ENCODE assay signal across 8 cellular contexts in the genomic region with DNA sequence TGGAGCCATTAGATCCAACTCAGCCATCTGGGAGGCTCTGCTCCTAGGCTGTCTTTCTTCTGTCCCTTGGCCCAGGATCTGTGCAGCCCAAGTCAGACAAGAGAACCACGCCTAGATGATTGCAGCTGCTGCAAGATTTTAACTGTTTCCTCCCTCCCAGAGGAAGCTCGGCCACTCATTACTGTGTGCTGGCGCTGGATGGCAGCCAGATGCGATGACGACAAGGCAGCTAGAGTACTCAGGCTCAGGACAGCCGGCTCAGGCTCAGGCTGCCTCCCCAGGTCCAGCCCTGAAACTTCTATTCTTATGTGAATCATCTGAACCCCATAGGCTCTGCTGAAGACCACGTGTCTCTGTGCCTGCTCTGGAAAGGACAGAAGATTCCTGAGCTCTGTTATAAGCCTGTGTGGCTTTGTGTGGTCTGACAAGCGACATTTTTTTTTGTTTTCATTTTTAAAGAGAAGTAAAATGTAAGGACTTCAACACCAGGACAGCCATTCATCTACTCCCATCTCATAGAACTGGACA. TPM values are rescaled to one million over a fixed set of nuclear protein-coding genes. Genes with fewer than 3 reads are reported as not detected.
A peak's percentile ranks its signal among the peaks of the same experiment; 100 is the strongest.
DNase-seq lines count a peak whose midpoint lies in the region; ATAC-seq and TF ChIP-seq lines count a peak whose summit lies in the region.

No MANE protein-coding gene starts in this region.

- H3K79me2 ChIP-seq in ACC112 (ENCODE audit: control insufficient read depth, insufficient read depth, low read length, unreplicated experiment), result peaks cover 32% of the 10 kb centered on the region

- H3K9me3 ChIP-seq in neuron (ENCODE audit: low read length), result no peaks in the 10 kb centered on the region

- peaks cover 8% of the 10 kb centered on the region for H3K4me1 Mint-ChIP-seq in activated T-cell treated with anti-CD3 and anti-CD28 coated beads, Interleukin-2, amount 50 U/mL, for 4 hours (ENCODE audit: low read depth)

- H3K4me3 ChIP-seq in ACC112 (ENCODE audit: low read depth, low read length) (peak overlapping the region; percentile 86), neuron (ENCODE audit: low read length) (peak overlapping the region; percentile 5)

- peak overlapping the region; percentile 2 for H3K4me3 Mint-ChIP-seq in activated T-cell treated with anti-CD3 and anti-CD28 coated beads, Interleukin-2, amount 50 U/mL, for 4 hours

- H3K27me3 Mint-ChIP-seq in activated T-cell treated with anti-CD3 and anti-CD28 coated beads, Interleukin-2, amount 50 U/mL, for 4 hours (ENCODE audit: low read depth), result no peaks in the 10 kb centered on the region

- H3K36me3 ChIP-seq in ACC112 (ENCODE audit: insufficient read depth, low read length) (no peaks in the 10 kb centered on the region), neuron (ENCODE audit: insufficient read depth, low read length) (no peaks in the 10 kb centered on the region)

- no peaks in the 10 kb centered on the region for H3K36me3 Mint-ChIP-seq in activated T-cell treated with anti-CD3 and anti-CD28 coated beads, Interleukin-2, amount 50 U/mL, for 4 hours (ENCODE audit: insufficient read depth)

- H2AFZ ChIP-seq in ACC112 (ENCODE audit: low read length, unreplicated experiment) (no peak overlapping the region), neuron (ENCODE audit: low read depth, low read length) (no peak overlapping the region)

- peak overlapping the region; percentile 67 for H3K27ac ChIP-seq in ACC112 (ENCODE audit: low read depth, low read length)

- H3K27me3 ChIP-seq in ACC112 (ENCODE audit: insufficient read depth, low read length), result no peaks in the 10 kb centered on the region
- no peaks in the 10 kb centered on the region for H3K27me3 ChIP-seq in neuron (ENCODE audit: insufficient read depth, low read length)

- no peak for TF ChIP-seq CTCF in GM13976 (IDR thresholded peaks at IDR 0.05; ENCODE audit: borderline replicate concordance, control extremely low read depth, extremely low read depth, insufficient read depth, missing control alignments)

- in situ Hi-C loops in GM13976 (cut with MboI; ENCODE audit: low sequenced_read_pairs, unreplicated experiment), result no loop called here

- H3K4me1 ChIP-seq in ACC112 (ENCODE audit: control insufficient read depth, insufficient read depth, low read length, unreplicated experiment), result peaks cover 27% of the 10 kb centered on the region
- H3K4me1 ChIP-seq in neuron (ENCODE audit: insufficient read depth, low read length), result peaks cover 30% of the 10 kb centered on the region

- peak; percentile 82 for ATAC-seq in HG03159 (IDR thresholded peaks at IDR 0.05; ENCODE audit: unreplicated experiment)
- ATAC-seq in activated T-cell treated with anti-CD3 and anti-CD28 coated beads, Interleukin-2, amount 50 U/mL, for 4 hours, result peak; percentile 60 to 63

- DNase-seq in GM13976 (ENCODE audit: low spot score) (peak; percentile 59), NCI-H446 treated with DMSO at 0.1 percent for 48 hours (lab: John Stamatoyannopoulos, UW) (peak; percentile 65), foreskin melanocyte (peak; percentile 84)
- no peak for DNase-seq in activated T-cell treated with anti-CD3 and anti-CD28 coated beads, Interleukin-2, amount 50 U/mL, for 4 hours
- no peak for DNase-seq in NK-92 treated with Interleukin-12 subunit alpha and Interleukin-12 subunit beta, amount 100 ng/mL, for 24 hours (lab: John Stamatoyannopoulos, UW)

- no peaks in the 10 kb centered on the region for H3K9me3 Mint-ChIP-seq in activated T-cell treated with anti-CD3 and anti-CD28 coated beads, Interleukin-2, amount 50 U/mL, for 4 hours

RNA-seq across cellular contexts. Expression of a gene that starts 32.1 kb away (rescaled TPM):
- 1 to 10 TPM in 1 of 3 donors, under 1 TPM in 2; 0.73 to 2.1 (median 0.87) TPM for total RNA-seq in activated T-cell treated with anti-CD3 and anti-CD28 coated beads, Interleukin-2, amount 50 U/mL, for 4 hours

RNA-seq across cellular contexts. Expression of a gene that starts 32.5 kb away (rescaled TPM):
- 1 to 10 TPM; 6.7 to 9.3 (median 8.5) TPM for total RNA-seq in activated T-cell treated with anti-CD3 and anti-CD28 coated beads, Interleukin-2, amount 50 U/mL, for 4 hours

RNA-seq across cellular contexts. Expression of a gene that starts 47.9 kb away (rescaled TPM):
- 10 to 100 TPM; 30.2 to 33.9 (median 30.6) TPM for total RNA-seq in activated T-cell treated with anti-CD3 and anti-CD28 coated beads, Interleukin-2, amount 50 U/mL, for 4 hours

Comparison
In these comparisons a context has a peak if more than half of its experiments do, and no peak if none do; other contexts are left out.
1. DNase-seq: peak in GM13976 (single experiment), NCI-H446 treated with DMSO at 0.1 percent for 48 hours (single experiment) and foreskin melanocyte (single experiment); none in activated T-cell treated with anti-CD3 and anti-CD28 coated beads, Interleukin-2, amount 50 U/mL, for 4 hours (single experiment) and NK-92 treated with Interleukin-12 subunit alpha and Interleukin-12 subunit beta, amount 100 ng/mL, for 24 hours (single experiment).